In genomic region chr4:56953680-56954520, GRCh38 we compare ENCODE assay signal across 21 cellular contexts.
"Had no signal": no experiment of that assay in that cellular context is flagged by ENCODE, and none has a peak within 500 bp of the region (broad histone marks: within the 10 kb centered on the region; RNA-seq: fewer than 3 reads in every experiment).

No MANE protein-coding gene starts in this region.

- ATAC-seq: activated CD4-positive, alpha-beta T cell treated with anti-CD3 and anti-CD28 coated beads for 36 hours; foreskin keratinocyte; left colon; naive thymus-derived CD8-positive, alpha-beta T cell; right cardiac atrium had no signal

- H3K27ac ChIP-seq: adrenal gland, ascending aorta, cardiac muscle cell, esophagus muscularis mucosa, foreskin keratinocyte, hepatocyte, parathyroid adenoma, spleen, thoracic aorta had no signal

- H3K27me3 ChIP-seq: adrenal gland, ascending aorta, cardiac muscle cell, esophagus muscularis mucosa, foreskin keratinocyte, hepatocyte, spleen had no signal

- DNase-seq: activated CD4-positive, alpha-beta T cell treated with anti-CD3 and anti-CD28 coated beads for 36 hours; activated CD4-positive, CD25-positive, alpha-beta regulatory T cell; activated effector memory CD4-positive, alpha-beta T cell treated with anti-CD3 and anti-CD28 coated beads, Interleukin-2, amount 50 U/mL, for 16 hours; activated naive CD4-positive, alpha-beta T cell treated with anti-CD3 and anti-CD28 coated beads for 36 hours; activated naive CD8-positive, alpha-beta T cell treated with anti-CD3 and anti-CD28 coated beads for 36 hours; activated T-cell treated with anti-CD3 and anti-CD28 coated beads for 4 hours; adrenal gland; endodermal cell; foreskin keratinocyte; left colon; naive thymus-derived CD8-positive, alpha-beta T cell; right cardiac atrium; spleen; stimulated activated naive CD4-positive, alpha-beta T cell; trophoblast cell had no signal
